24 cellular contexts compared by ENCODE assay signal in the genomic region with DNA sequence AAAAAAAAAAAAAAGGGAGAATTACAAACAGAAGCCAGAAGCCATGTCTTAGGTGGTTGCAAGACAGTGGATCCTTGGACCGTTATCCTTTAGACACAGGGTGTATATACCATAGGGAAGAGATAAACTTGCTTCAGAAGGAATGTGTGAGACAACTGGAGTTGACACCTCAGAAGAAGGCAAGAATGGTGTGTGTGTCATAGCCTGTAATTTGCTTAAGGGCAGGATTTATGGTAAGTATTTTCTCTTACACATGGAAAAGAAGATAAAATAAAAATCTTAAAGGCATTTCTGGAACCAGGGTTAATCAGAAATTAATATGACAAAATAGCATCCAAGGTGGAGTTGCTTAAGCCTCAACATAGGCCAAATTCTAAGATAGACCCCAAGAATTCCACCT.
"Had no signal": no experiment of that assay in that cellular context is flagged by ENCODE, and none has a peak within 500 bp of the region (broad histone marks: within the 10 kb centered on the region; RNA-seq: fewer than 3 reads in every experiment).

No MANE protein-coding gene starts in this region.

- H3K27me3 ChIP-seq: ascending aorta, cardiac muscle cell had no signal

- H3K9me3 ChIP-seq: ascending aorta had no signal

- H3K4me1 ChIP-seq: ascending aorta had no signal

- FAIRE-seq: bronchial epithelial cell, TTC549 had no signal

- H3K27ac ChIP-seq: ascending aorta, cardiac muscle cell, VCaP had no signal

- H3K4me3 ChIP-seq: ascending aorta, cardiac muscle cell had no signal

- H3K36me3 ChIP-seq: ascending aorta, cardiac muscle cell had no signal

- DNase-seq: activated B cell treated with CpG ODN at 0.5 μM for 24 hours; activated CD4-positive, alpha-beta T cell treated with anti-CD3 and anti-CD28 coated beads for 4 hours; activated CD4-positive, alpha-beta T cell treated with anti-CD3 and anti-CD28 coated beads, Interleukin-2, amount 10 ng/mL, durations not matched to agents 24 days and 14 days; activated CD4-positive, alpha-beta T cell treated with anti-CD3 and anti-CD28 coated beads, Interleukin-2, amount 50 U/mL, for 1 hour; activated CD4-positive, alpha-beta T cell treated with anti-CD3 and anti-CD28 coated beads, Interleukin-2, amount 50 U/mL, for 4 hours; activated CD4-positive, CD25-positive, alpha-beta regulatory T cell treated with anti-CD3 and anti-CD28 coated beads, Interleukin-2, amount 50 U/mL, for 72 hours; activated CD8-positive, alpha-beta memory T cell treated with anti-CD3 and anti-CD28 coated beads, Interleukin-2, amount 50 U/mL, for 4 hours; activated effector memory CD4-positive, alpha-beta T cell treated with Interleukin-2 at 50 U/mL for 16 hours; activated gamma-delta T cell; activated naive CD4-positive, alpha-beta T cell treated with anti-CD3 and anti-CD28 coated beads, Interleukin-2, amount 10 ng/mL, durations not matched to agents 7 days and 5 days; activated naive CD8-positive, alpha-beta T cell treated with anti-CD3 and anti-CD28 coated beads, Interleukin-2, amount 10 ng/mL, durations not matched to agents 7 days and 5 days; activated T-cell treated with anti-CD3 and anti-CD28 coated beads for 4 hours; activated T-cell treated with anti-CD3 and anti-CD28 coated beads, Interleukin-2, amount 50 U/mL, for 1 hour; activated T-cell treated with anti-CD3 and anti-CD28 coated beads, Interleukin-2, amount 50 U/mL, for 4 hours; amygdala; anterior cingulate cortex; caudate nucleus; cerebellar nuclear complex; T-helper 9 cell had no signal
